13 cellular contexts compared by ENCODE assay signal in the genomic region with DNA sequence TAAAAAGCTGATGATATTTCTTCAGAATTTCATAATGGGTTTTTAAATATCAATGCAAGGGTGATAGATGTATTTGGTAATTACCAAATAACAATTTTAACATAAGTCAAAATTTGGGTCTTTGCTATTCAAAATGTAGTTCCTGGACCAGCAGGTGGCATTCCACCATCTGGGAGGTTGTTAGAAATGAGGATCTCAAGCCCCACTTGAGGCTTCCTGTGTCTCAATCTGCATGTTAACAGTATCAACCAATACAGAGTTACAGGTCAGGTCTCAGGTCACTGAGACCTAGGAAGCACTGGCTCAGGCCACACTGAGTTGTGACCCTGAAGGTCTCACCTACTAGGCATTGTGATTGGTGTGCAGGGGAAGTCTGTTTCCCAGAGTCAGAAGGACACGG. TPM values are rescaled to one million over a fixed set of nuclear protein-coding genes. Genes with fewer than 3 reads are reported as not detected.
DNase-seq lines count a peak whose midpoint lies in the region; ATAC-seq, FAIRE-seq and TF ChIP-seq lines count a peak whose summit lies in the region.
"Had no signal": no experiment of that assay in that cellular context is flagged by ENCODE, and none has a peak within 500 bp of the region (broad histone marks: within the 10 kb centered on the region; RNA-seq: fewer than 3 reads in every experiment).

No MANE protein-coding gene starts in this region.

- peaks cover 14% of the 10 kb centered on the region for H3K36me3 Mint-ChIP-seq in WTC11
- H3K36me3 Mint-ChIP-seq: stimulated activated memory B cell treated with anti-CD40 and anti-IgM and Interleukin-4, amounts not matched to agents 10 μg/mL and 1 μg/mL and 100 μg/mL, for 72 hours had no signal

- no peak overlapping the region for H2AFZ ChIP-seq in Karpas-422 (ENCODE audit: low read length)

- peak overlapping the region; percentile 94 for H3K27ac Mint-ChIP-seq in WTC11
- H3K27ac Mint-ChIP-seq: stimulated activated memory B cell treated with anti-CD40 and anti-IgM and Interleukin-4, amounts not matched to agents 10 μg/mL and 1 μg/mL and 100 μg/mL, for 72 hours had no signal

- H3K27me3 Mint-ChIP-seq in WTC11 (ENCODE audit: low read depth): no peaks in the 10 kb centered on the region

- peak; percentile 4 for DNase-seq in A172 (ENCODE audit: low spot score)
- DNase-seq in GM06990 (ENCODE audit: extremely low read depth, insufficient read length): no peak
- peak; percentile 44 for DNase-seq in Karpas-422
- DNase-seq in WTC11 (ENCODE audit: low spot score): no peak
- DNase-seq in NK-92 (lab: John Stamatoyannopoulos, UW; ENCODE audit: unreplicated experiment): no peak
- no peak for DNase-seq in RCC 7860 (ENCODE audit: low spot score)
- DNase-seq: H7, MG63 had no signal

- H3K9me3 Mint-ChIP-seq in WTC11: peaks cover 17% of the 10 kb centered on the region

- peaks cover 35% of the 10 kb centered on the region for H3K4me1 Mint-ChIP-seq in WTC11
- H3K4me1 Mint-ChIP-seq: stimulated activated memory B cell treated with anti-CD40 and anti-IgM and Interleukin-4, amounts not matched to agents 10 μg/mL and 1 μg/mL and 100 μg/mL, for 72 hours had no signal

- H3K4me2 ChIP-seq in Karpas-422 (ENCODE audit: low read depth, low read length, poor library complexity, severe bottlenecking): no peak overlapping the region

- H3K36me3 ChIP-seq in GM06990 (ENCODE audit: control insufficient read depth, insufficient read depth, low read length) (no peaks in the 10 kb centered on the region), Karpas-422 (ENCODE audit: insufficient read depth, low read length) (no peaks in the 10 kb centered on the region)
- H3K36me3 ChIP-seq: MG63 had no signal

- peak; percentile 94 for ATAC-seq in WTC11
- no peak for ATAC-seq in GM21786 (IDR thresholded peaks at IDR 0.05; ENCODE audit: unreplicated experiment)
- ATAC-seq in HG03280 (IDR thresholded peaks at IDR 0.05; ENCODE audit: unreplicated experiment): no peak
- ATAC-seq: stimulated activated memory B cell treated with anti-CD40 and anti-IgM and Interleukin-4, amounts not matched to agents 10 μg/mL and 1 μg/mL and 100 μg/mL, for 72 hours had no signal

- H3K9me3 ChIP-seq in Karpas-422 (ENCODE audit: low read length): no peaks in the 10 kb centered on the region

- H3K4me1 ChIP-seq in Karpas-422 (ENCODE audit: low read length): no peaks in the 10 kb centered on the region

- H3K4me3 ChIP-seq in GM06990 (replicated peaks; ENCODE audit: low read depth, low read length): no peak overlapping the region
- H3K4me3 ChIP-seq in Karpas-422 (ENCODE audit: low read length): no peak overlapping the region
- H3K4me3 ChIP-seq: MG63 had no signal

- H3K4me3 Mint-ChIP-seq in WTC11: no peak overlapping the region
- H3K4me3 Mint-ChIP-seq: neural crest cell; stimulated activated memory B cell treated with anti-CD40 and anti-IgM and Interleukin-4, amounts not matched to agents 10 μg/mL and 1 μg/mL and 100 μg/mL, for 72 hours had no signal

- H3K27me3 ChIP-seq in GM06990 (replicated peaks; ENCODE audit: control insufficient read depth, insufficient read depth, low read length) (no peaks in the 10 kb centered on the region), Karpas-422 (ENCODE audit: low read length) (no peaks in the 10 kb centered on the region)
- H3K27me3 ChIP-seq: MG63 had no signal

- TF ChIP-seq CTCF in GM06990 (IDR thresholded peaks at IDR 0.05; ENCODE audit: insufficient read depth, low read length, poor library complexity, severe bottlenecking): peak; percentile 14
- no peak for TF ChIP-seq CTCF in WTC11 (IDR thresholded peaks at IDR 0.05)

- no peaks in the 10 kb centered on the region for H4K20me1 ChIP-seq in Karpas-422 (ENCODE audit: insufficient read depth, low read depth, low read length)

- no peaks in the 10 kb centered on the region for H3K9me2 ChIP-seq in Karpas-422 (replicated peaks; ENCODE audit: insufficient read depth, low read length)

- POLR2A ChIA-PET in WTC11 (lab: Charles Lee): interaction anchor here (0.6 kb wide), 1 partner anchor 59 kb away, joined by 6 read pairs; no protein-coding TSS in a partner anchor

- no peak overlapping the region for H3K9ac ChIP-seq in Karpas-422 (ENCODE audit: low read length)

- H3K27ac ChIP-seq in Karpas-422 (ENCODE audit: low read length): no peak overlapping the region
- H3K27ac ChIP-seq: C4-2B had no signal

- no peak for FAIRE-seq in RCC 7860 (lab: Jason Lieb, UNC)

- H3K79me2 ChIP-seq in Karpas-422 (ENCODE audit: low read length): no peaks in the 10 kb centered on the region

- CTCF ChIA-PET in WTC11 (lab: Charles Lee): no interaction called here

TF ChIP-seq in WTC11, 78 proteins besides CTCF, POLR2A, EP300 and RAD21:
- TF ChIP-seq NFATC4 (CRISPR knock-in tag; IDR thresholded peaks at IDR 0.05) (no peak), SMAD3 (CRISPR knock-in tag; IDR thresholded peaks at IDR 0.05; ENCODE audit: borderline replicate concordance) (no peak)
- TF ChIP-seq, protein P1, sequence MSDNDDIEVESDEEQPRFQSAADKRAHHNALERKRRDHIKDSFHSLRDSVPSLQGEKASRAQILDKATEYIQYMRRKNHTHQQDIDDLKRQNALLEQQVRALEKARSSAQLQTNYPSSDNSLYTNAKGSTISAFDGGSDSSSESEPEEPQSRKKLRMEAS (CRISPR knock-in tag; IDR thresholded peaks at IDR 0.05): no peak
TF ChIP-seq in WTC11: peak in this region for 0.

RNA-seq across cellular contexts. Expression of gene MTRF1L, which starts 57.2 kb away (rescaled TPM):
- total RNA-seq in A172 (2014; rRNA removed; shearing (Covaris generic)): 22.8 and 30.2 TPM in 2 replicates
- total RNA-seq in Karpas-422 (2014; rRNA removed; shearing (Covaris generic); ENCODE audit: low replicate concordance): 17.4 and 23.2 TPM in 2 replicates
- total RNA-seq in WTC11 (2021): 15.3 to 16.6 TPM (median 15.8 TPM) in 3 replicates

Comparison
In these comparisons a context has a peak if more than half of its experiments do, and no peak if none do; other contexts are left out.
1. DNase-seq: peak in A172 (single experiment) and Karpas-422 (single experiment); none in GM06990 (single experiment), WTC11 (single experiment), NK-92 (single experiment) and RCC 7860 (single experiment).